In the genomic region with DNA sequence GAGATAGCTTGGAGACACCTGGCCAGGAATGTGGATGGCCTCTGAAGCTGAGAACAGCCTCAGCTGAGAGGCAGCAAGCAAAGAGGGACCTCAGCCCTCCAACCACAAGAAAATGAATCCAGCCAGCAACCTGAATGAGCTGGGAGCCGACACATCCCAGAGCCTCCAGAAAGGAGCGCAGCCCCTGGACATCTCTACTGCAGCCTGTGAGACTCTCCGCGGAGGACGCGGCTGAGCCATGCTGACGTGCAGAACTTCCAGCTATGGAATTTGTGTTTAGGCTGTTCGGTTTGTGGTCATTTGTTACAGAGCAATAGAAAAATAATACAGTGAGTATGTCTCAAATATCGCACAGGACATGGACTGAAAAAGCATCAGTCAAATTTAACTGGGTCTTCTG, we compare ENCODE assay signal across 14 cellular contexts. TPM values are rescaled to one million over a fixed set of nuclear protein-coding genes. Genes with fewer than 3 reads are reported as not detected.
DNase-seq lines count a peak whose midpoint lies in the region; TF ChIP-seq lines count a peak whose summit lies in the region.
"Had no signal": no experiment of that assay in that cellular context is flagged by ENCODE, and none has a peak within 500 bp of the region (broad histone marks: within the 10 kb centered on the region; RNA-seq: fewer than 3 reads in every experiment).

No MANE protein-coding gene starts in this region.

- no peak overlapping the region for H3K27ac Mint-ChIP-seq in endodermal cell
- H3K27ac Mint-ChIP-seq in nephron progenitor cell = peak overlapping the region; percentile 88
- H3K27ac Mint-ChIP-seq: CD4-positive, alpha-beta T cell had no signal

- H3K4me1 ChIP-seq in endodermal cell (ENCODE audit: control insufficient read depth, insufficient read depth, low read length) (peaks cover 2% of the 10 kb centered on the region), osteoblast (ENCODE audit: insufficient read depth, low read length) (peaks cover 21% of the 10 kb centered on the region), spleen (peaks cover 0 to 7% (median 0%) of the 10 kb centered on the region in 6 donors)
- H3K4me1 ChIP-seq: Caco-2 had no signal

- H3K27ac ChIP-seq in endodermal cell (ENCODE audit: low read depth, low read length) = no peak overlapping the region
- no peak overlapping the region for H3K27ac ChIP-seq in osteoblast (ENCODE audit: low read depth, low read length)
- H3K27ac ChIP-seq in spleen = no peak overlapping the region
- H3K27ac ChIP-seq: C4-2B had no signal

- no peaks in the 10 kb centered on the region for H3K79me2 ChIP-seq in osteoblast (ENCODE audit: insufficient read depth, low read length)

- H3K4me3 ChIP-seq in endodermal cell (ENCODE audit: low read length) = no peak overlapping the region
- no peak overlapping the region for H3K4me3 ChIP-seq in osteoblast (ENCODE audit: insufficient read depth, low read length)
- no peak overlapping the region for H3K4me3 ChIP-seq in spleen

- DNase-seq in endodermal cell (peak; percentile 42), nephron progenitor cell (no peak), osteoblast (ENCODE audit: insufficient read length, low spot score, missing footprints) (no peak), spleen (peak; percentile 59), occipital lobe (lab: John Stamatoyannopoulos, UW) (no peak), NCI-H69 (lab: John Stamatoyannopoulos, UW) (no peak), NOMO-1 treated with DMSO at 0.1 percent for 48 hours (lab: John Stamatoyannopoulos, UW; ENCODE audit: unreplicated experiment) (no peak)
- DNase-seq: ACHN; BE2C; Caco-2; CD4-positive, alpha-beta T cell; GF-D8; HCEC 1CT had no signal

- H3K9ac ChIP-seq in endodermal cell (ENCODE audit: extremely low read depth, low read length, poor library complexity, severe bottlenecking) = no peak overlapping the region

- intact Hi-C loops in spleen (cut with DNase I; ENCODE audit: low total_unique reads) = no loop called here

- TF ChIP-seq CTCF in endodermal cell (conservative IDR thresholded peaks at IDR 0.05) (no peak), nephron progenitor cell (IDR thresholded peaks at IDR 0.05) (no peak), osteoblast (IDR thresholded peaks at IDR 0.05; ENCODE audit: extremely low read depth, low read depth, low read length) (no peak), spleen (IDR thresholded peaks at IDR 0.05 in 8 of 11, conservative IDR thresholded peaks at IDR 0.05 in 3 of 11) (no peak)

- H3K9me3 ChIP-seq in endodermal cell (ENCODE audit: control insufficient read depth, low read length) (no peaks in the 10 kb centered on the region), osteoblast (ENCODE audit: low read depth, low read length) (no peaks in the 10 kb centered on the region), spleen (no peaks in the 10 kb centered on the region)
- H3K9me3 ChIP-seq: Caco-2 had no signal

- no peaks in the 10 kb centered on the region for H4K20me1 ChIP-seq in osteoblast (ENCODE audit: insufficient read depth, low read length)

- no peaks in the 10 kb centered on the region for H3K36me3 ChIP-seq in endodermal cell (ENCODE audit: control insufficient read depth, insufficient read depth, low read length)
- H3K36me3 ChIP-seq in osteoblast (ENCODE audit: insufficient read depth, low read length) = no peaks in the 10 kb centered on the region
- no peaks in the 10 kb centered on the region for H3K36me3 ChIP-seq in spleen
- H3K36me3 ChIP-seq: BE2C had no signal

- no peaks in the 10 kb centered on the region for H3K36me3 Mint-ChIP-seq in endodermal cell (ENCODE audit: low read depth)
- no peaks in the 10 kb centered on the region for H3K36me3 Mint-ChIP-seq in nephron progenitor cell (ENCODE audit: low read depth)

- TF ChIP-seq POLR2A in spleen (IDR thresholded peaks at IDR 0.05) = no peak

- peaks cover 19% of the 10 kb centered on the region for H3K4me1 Mint-ChIP-seq in endodermal cell
- peaks cover 62% of the 10 kb centered on the region for H3K4me1 Mint-ChIP-seq in nephron progenitor cell

- H3K4me3 Mint-ChIP-seq in endodermal cell (no peak overlapping the region), nephron progenitor cell (no peak overlapping the region)
- H3K4me3 Mint-ChIP-seq: CD4-positive, alpha-beta T cell had no signal

- no peak overlapping the region for H3K4me2 ChIP-seq in osteoblast (ENCODE audit: insufficient read depth, low read length)

- H3K9me3 Mint-ChIP-seq in endodermal cell (no peaks in the 10 kb centered on the region), nephron progenitor cell (no peaks in the 10 kb centered on the region)
- H3K9me3 Mint-ChIP-seq: CD4-positive, alpha-beta T cell had no signal

- no peaks in the 10 kb centered on the region for H3K27me3 ChIP-seq in endodermal cell (ENCODE audit: control insufficient read depth, insufficient read depth, low read length, poor library complexity, severe bottlenecking)
- H3K27me3 ChIP-seq in osteoblast (ENCODE audit: insufficient read depth, low read length) = no peaks in the 10 kb centered on the region
- no peaks in the 10 kb centered on the region for H3K27me3 ChIP-seq in spleen (replicated peaks in 1 of 7)
- H3K27me3 ChIP-seq: BE2C had no signal

- peak overlapping the region; percentile 38 for H2AFZ ChIP-seq in osteoblast (ENCODE audit: low read length)

- 94 to 97% methylated on average over 9 of the region's 9 CpGs for WGBS in endodermal cell (ENCODE audit: insufficient coverage in 1 of 2, insufficient read length in 1 of 2), 2 experiments
- WGBS in spleen, 5 donors = 85 to 89% (median 86%) methylated on average over 9 of the region's 9 CpGs

- H3K27me3 Mint-ChIP-seq in endodermal cell (ENCODE audit: insufficient read depth) = peaks cover 6% of the 10 kb centered on the region
- H3K27me3 Mint-ChIP-seq in nephron progenitor cell (ENCODE audit: low read depth, poor library complexity) = peaks cover 15% of the 10 kb centered on the region
- H3K27me3 Mint-ChIP-seq: CD4-positive, alpha-beta T cell had no signal

RNA-seq across cellular contexts. Expression of a gene that starts 44.3 kb away (rescaled TPM):
- total RNA-seq in endodermal cell (10 to 100 TPM; 19.2 to 24.5 TPM), osteoblast (12.3 and 15.3 TPM in 2 replicates), spleen (1 to 10 TPM; 1.8 to 5.3 (median 3.6) TPM), occipital lobe (39.8 TPM)
- 88.2 TPM for polyA plus RNA-seq in endodermal cell (2013, experiment 1 of 2)
- 73.3 TPM for polyA plus RNA-seq in endodermal cell (2013, experiment 2 of 2)
- under 1 TPM; 0.30 to 0.58 (median 0.45) TPM for polyA plus RNA-seq in spleen

Comparison
In these comparisons a context has a peak if more than half of its experiments do, and no peak if none do; other contexts are left out.
1. DNase-seq: peak in endodermal cell (single experiment) and spleen (single experiment); none in nephron progenitor cell (single experiment), osteoblast (single experiment), occipital lobe (single experiment), NCI-H69 (single experiment) and NOMO-1 treated with DMSO at 0.1 percent for 48 hours (single experiment).